In the genomic region with DNA sequence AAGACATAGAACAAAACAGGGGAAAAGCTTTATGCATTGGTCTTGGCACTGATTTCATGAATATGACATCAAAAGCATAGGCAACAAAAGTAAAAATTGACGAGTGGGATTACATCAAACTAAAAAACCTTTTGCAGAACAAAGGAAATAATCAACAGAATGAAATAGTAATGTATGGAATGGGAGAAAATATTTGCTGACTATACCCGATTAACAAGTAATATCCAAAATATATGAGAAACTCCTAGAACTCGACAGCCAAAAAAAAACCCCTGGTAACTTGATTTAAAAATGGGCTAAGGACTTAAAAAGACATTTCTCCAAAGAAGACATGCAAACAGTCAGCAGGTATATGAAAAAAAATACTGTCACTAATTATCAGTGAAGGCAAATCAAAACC, we compare ENCODE assay signal across 2 cellular contexts.
TF ChIP-seq lines count a peak whose summit lies in the region.

No MANE protein-coding gene starts in this region.

TF ChIP-seq in IMR-90, 13 proteins besides CTCF, POLR2A, EP300 and RAD21:
- no peak for TF ChIP-seq RCOR1 (IDR thresholded peaks at IDR 0.05; ENCODE audit: insufficient replicate concordance, low read length)
- no peak for TF ChIP-seq NFE2L2 (IDR thresholded peaks at IDR 0.05; ENCODE audit: low read depth, low read length)
- TF ChIP-seq CHD1 (IDR thresholded peaks at IDR 0.05; ENCODE audit: low read depth, low read length): no peak
- TF ChIP-seq MAFK (IDR thresholded peaks at IDR 0.05; ENCODE audit: low read depth, low read length): peak; percentile 46; the same call in 1 of the 2 replicates
- no peak for TF ChIP-seq USF2 (IDR thresholded peaks at IDR 0.05; ENCODE audit: low read depth, low read length)
- no peak for TF ChIP-seq MXI1 (IDR thresholded peaks at IDR 0.05; ENCODE audit: borderline replicate concordance, low read depth, low read length)
- no peak for TF ChIP-seq SMC3 (IDR thresholded peaks at IDR 0.05; ENCODE audit: low read depth, low read length)
- TF ChIP-seq FOS (IDR thresholded peaks at IDR 0.05; ENCODE audit: low read depth, low read length): no peak

TF ChIP-seq in K562, 482 proteins besides CTCF, POLR2A, EP300 and RAD21:
- TF ChIP-seq MAFF (IDR thresholded peaks at IDR 0.05; ENCODE audit: low read length) (peak; percentile 27; the same call in 1 of the 2 replicates), HDAC1 (IDR thresholded peaks at IDR 0.05) (no peak), MAFG (tag; conservative IDR thresholded peaks at IDR 0.05) (peak; percentile 46), C11orf30 (IDR thresholded peaks at IDR 0.05; ENCODE audit: low read depth) (peak; percentile 64; the same call in 1 of the 2 replicates), ZNF316 (IDR thresholded peaks at IDR 0.05) (peak; percentile 76), ZNF408 (CRISPR knock-in tag; IDR thresholded peaks at IDR 0.05; ENCODE audit: low read depth) (no peak)
